Comparison of ENCODE assay signal across 1 cellular context in the genomic region with DNA sequence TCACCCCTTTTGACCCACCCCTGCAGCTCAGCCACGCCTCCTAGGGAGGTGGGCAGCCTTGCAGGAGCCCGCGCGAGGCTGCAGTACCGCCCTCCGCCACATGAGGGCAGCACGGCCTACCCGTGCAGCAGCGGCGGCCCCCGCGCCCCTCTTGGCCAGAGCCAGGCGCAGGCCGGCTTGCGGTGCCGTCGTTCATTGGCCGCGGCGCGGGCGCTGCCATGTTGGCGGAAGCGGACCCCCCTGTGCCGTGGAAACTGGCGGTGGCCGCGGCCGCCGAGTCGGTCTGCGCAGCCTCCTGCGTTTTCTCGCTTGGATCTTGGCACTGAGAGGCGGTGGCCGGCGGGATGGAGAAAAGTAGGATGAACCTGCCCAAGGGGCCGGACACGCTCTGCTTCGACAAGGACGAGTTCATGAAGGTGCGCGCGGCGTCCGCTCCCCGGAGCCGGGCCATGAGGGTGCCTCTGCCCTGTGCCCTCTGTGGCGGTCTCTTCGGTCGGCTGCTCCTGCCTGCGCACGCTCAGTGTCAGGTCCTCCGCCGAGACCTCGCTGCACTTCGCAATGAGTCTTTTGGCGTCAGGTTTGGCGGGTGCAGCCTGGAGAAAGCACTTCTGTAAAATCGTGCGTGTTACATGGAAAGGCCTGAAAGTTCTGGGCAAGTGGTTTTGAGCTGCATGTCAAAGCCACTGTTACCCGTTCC.
TF ChIP-seq lines count a peak whose summit lies in the region.

A gene with protein sequence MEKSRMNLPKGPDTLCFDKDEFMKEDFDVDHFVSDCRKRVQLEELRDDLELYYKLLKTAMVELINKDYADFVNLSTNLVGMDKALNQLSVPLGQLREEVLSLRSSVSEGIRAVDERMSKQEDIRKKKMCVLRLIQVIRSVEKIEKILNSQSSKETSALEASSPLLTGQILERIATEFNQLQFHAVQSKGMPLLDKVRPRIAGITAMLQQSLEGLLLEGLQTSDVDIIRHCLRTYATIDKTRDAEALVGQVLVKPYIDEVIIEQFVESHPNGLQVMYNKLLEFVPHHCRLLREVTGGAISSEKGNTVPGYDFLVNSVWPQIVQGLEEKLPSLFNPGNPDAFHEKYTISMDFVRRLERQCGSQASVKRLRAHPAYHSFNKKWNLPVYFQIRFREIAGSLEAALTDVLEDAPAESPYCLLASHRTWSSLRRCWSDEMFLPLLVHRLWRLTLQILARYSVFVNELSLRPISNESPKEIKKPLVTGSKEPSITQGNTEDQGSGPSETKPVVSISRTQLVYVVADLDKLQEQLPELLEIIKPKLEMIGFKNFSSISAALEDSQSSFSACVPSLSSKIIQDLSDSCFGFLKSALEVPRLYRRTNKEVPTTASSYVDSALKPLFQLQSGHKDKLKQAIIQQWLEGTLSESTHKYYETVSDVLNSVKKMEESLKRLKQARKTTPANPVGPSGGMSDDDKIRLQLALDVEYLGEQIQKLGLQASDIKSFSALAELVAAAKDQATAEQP (plus strand): TSS at position 219 of the 697 bp plus-strand sequence. CDS start 126 bp downstream, at position 345.

TF ChIP-seq in K562, 482 proteins besides CTCF, POLR2A, EP300 and RAD21 (continued from another document and continues in another):
- TF ChIP-seq TEAD2 (tag; IDR thresholded peaks at IDR 0.05), result no peak
- no peak for TF ChIP-seq HDAC3 (IDR thresholded peaks at IDR 0.05; ENCODE audit: borderline replicate concordance, partially characterized antibody)
- TF ChIP-seq NR4A1 (CRISPR knock-in tag; IDR thresholded peaks at IDR 0.05), result no peak
- TF ChIP-seq NR4A1 (tag; IDR thresholded peaks at IDR 0.05), result peak; percentile 28; the same call in 1 of the 2 replicates
- no peak for TF ChIP-seq GTF3C2 (IDR thresholded peaks at IDR 0.05; ENCODE audit: borderline replicate concordance, extremely low read depth, insufficient read length)
- TF ChIP-seq ZNF592 (IDR thresholded peaks at IDR 0.05), result no peak
- TF ChIP-seq, protein P1, sequence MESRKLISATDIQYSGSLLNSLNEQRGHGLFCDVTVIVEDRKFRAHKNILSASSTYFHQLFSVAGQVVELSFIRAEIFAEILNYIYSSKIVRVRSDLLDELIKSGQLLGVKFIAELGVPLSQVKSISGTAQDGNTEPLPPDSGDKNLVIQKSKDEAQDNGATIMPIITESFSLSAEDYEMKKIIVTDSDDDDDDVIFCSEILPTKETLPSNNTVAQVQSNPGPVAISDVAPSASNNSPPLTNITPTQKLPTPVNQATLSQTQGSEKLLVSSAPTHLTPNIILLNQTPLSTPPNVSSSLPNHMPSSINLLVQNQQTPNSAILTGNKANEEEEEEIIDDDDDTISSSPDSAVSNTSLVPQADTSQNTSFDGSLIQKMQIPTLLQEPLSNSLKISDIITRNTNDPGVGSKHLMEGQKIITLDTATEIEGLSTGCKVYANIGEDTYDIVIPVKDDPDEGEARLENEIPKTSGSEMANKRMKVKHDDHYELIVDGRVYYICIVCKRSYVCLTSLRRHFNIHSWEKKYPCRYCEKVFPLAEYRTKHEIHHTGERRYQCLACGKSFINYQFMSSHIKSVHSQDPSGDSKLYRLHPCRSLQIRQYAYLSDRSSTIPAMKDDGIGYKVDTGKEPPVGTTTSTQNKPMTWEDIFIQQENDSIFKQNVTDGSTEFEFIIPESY (CRISPR knock-in tag; IDR thresholded peaks at IDR 0.05), result peak; percentile 78
- TF ChIP-seq SMARCA4 (IDR thresholded peaks at IDR 0.05), result no peak
- TF ChIP-seq, protein P2, sequence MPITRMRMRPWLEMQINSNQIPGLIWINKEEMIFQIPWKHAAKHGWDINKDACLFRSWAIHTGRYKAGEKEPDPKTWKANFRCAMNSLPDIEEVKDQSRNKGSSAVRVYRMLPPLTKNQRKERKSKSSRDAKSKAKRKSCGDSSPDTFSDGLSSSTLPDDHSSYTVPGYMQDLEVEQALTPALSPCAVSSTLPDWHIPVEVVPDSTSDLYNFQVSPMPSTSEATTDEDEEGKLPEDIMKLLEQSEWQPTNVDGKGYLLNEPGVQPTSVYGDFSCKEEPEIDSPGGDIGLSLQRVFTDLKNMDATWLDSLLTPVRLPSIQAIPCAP (CRISPR knock-in tag; IDR thresholded peaks at IDR 0.05; ENCODE audit: borderline replicate concordance), result peak; percentile 45; the same call in 1 of the 2 replicates
- peak; percentile 88 to 97 for TF ChIP-seq MAZ (CRISPR knock-in tag; conservative IDR thresholded peaks at IDR 0.05 in 1 of 2, IDR thresholded peaks at IDR 0.05 in 1 of 2)
- TF ChIP-seq, protein P3, sequence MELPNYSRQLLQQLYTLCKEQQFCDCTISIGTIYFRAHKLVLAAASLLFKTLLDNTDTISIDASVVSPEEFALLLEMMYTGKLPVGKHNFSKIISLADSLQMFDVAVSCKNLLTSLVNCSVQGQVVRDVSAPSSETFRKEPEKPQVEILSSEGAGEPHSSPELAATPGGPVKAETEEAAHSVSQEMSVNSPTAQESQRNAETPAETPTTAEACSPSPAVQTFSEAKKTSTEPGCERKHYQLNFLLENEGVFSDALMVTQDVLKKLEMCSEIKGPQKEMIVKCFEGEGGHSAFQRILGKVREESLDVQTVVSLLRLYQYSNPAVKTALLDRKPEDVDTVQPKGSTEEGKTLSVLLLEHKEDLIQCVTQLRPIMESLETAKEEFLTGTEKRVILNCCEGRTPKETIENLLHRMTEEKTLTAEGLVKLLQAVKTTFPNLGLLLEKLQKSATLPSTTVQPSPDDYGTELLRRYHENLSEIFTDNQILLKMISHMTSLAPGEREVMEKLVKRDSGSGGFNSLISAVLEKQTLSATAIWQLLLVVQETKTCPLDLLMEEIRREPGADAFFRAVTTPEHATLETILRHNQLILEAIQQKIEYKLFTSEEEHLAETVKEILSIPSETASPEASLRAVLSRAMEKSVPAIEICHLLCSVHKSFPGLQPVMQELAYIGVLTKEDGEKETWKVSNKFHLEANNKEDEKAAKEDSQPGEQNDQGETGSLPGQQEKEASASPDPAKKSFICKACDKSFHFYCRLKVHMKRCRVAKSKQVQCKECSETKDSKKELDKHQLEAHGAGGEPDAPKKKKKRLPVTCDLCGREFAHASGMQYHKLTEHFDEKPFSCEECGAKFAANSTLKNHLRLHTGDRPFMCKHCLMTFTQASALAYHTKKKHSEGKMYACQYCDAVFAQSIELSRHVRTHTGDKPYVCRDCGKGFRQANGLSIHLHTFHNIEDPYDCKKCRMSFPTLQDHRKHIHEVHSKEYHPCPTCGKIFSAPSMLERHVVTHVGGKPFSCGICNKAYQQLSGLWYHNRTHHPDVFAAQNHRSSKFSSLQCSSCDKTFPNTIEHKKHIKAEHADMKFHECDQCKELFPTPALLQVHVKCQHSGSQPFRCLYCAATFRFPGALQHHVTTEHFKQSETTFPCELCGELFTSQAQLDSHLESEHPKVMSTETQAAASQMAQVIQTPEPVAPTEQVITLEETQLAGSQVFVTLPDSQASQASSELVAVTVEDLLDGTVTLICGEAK (IDR thresholded peaks at IDR 0.05), result peak; percentile 68
- TF ChIP-seq, protein P3 (CRISPR knock-in tag; IDR thresholded peaks at IDR 0.05), result no peak
- TF ChIP-seq ARNT (IDR thresholded peaks at IDR 0.05), result no peak
- TF ChIP-seq PHB2 (IDR thresholded peaks at IDR 0.05; ENCODE audit: low read depth), result no peak
- no peak for TF ChIP-seq EWSR1 (IDR thresholded peaks at IDR 0.05; ENCODE audit: borderline replicate concordance, low read depth, partially characterized antibody)
- TF ChIP-seq SP1 (CRISPR knock-in tag; IDR thresholded peaks at IDR 0.05), result peak; percentile 98
- TF ChIP-seq ZNF263 (CRISPR knock-in tag; IDR thresholded peaks at IDR 0.05; ENCODE audit: borderline replicate concordance), result peak; percentile 29; the same call in 1 of the 2 replicates
- TF ChIP-seq, protein P4, sequence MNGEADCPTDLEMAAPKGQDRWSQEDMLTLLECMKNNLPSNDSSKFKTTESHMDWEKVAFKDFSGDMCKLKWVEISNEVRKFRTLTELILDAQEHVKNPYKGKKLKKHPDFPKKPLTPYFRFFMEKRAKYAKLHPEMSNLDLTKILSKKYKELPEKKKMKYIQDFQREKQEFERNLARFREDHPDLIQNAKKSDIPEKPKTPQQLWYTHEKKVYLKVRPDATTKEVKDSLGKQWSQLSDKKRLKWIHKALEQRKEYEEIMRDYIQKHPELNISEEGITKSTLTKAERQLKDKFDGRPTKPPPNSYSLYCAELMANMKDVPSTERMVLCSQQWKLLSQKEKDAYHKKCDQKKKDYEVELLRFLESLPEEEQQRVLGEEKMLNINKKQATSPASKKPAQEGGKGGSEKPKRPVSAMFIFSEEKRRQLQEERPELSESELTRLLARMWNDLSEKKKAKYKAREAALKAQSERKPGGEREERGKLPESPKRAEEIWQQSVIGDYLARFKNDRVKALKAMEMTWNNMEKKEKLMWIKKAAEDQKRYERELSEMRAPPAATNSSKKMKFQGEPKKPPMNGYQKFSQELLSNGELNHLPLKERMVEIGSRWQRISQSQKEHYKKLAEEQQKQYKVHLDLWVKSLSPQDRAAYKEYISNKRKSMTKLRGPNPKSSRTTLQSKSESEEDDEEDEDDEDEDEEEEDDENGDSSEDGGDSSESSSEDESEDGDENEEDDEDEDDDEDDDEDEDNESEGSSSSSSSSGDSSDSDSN (IDR thresholded peaks at IDR 0.05; ENCODE audit: borderline replicate concordance in 1 of 2, low read depth in 2 of 2, low read length in 2 of 2), result peak in 1 of 2 experiments; percentile 70; a peak in 2 of 4 replicates
